Comparison of ENCODE assay signal across 9 cellular contexts in the genomic region with DNA sequence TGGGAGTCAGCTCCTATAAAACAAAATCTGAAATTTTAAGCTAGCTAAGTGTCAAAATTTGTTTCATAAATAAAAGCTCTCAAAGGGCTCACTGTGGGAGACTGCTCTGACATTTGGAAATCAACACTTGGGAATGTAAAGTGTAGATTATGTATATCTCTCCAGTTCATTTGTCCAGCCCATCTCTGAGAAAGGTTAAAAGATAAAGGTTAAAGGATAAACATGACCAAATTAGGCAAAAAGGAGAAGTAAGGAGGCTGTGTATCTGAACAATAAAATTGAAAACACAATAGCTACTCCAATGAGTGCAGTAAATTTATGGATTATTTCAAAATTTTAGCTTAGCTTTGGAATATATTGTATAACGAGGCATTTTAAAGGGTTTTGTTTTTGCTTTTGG.
"Had no signal": no experiment of that assay in that cellular context is flagged by ENCODE, and none has a peak within 500 bp of the region (broad histone marks: within the 10 kb centered on the region; RNA-seq: fewer than 3 reads in every experiment).

No MANE protein-coding gene starts in this region.

- H2AFZ ChIP-seq: GM23338 had no signal

- DNase-seq: H7, HFFc6, IMR-90, KBM-7 had no signal

- ATAC-seq: GM23338, HCT116 had no signal

- H3K9me3 ChIP-seq: HAP-1 had no signal

- H3K4me2 ChIP-seq: GM23338 had no signal

- H3K4me3 ChIP-seq: GM23338, HAP-1 had no signal

- H3K36me3 ChIP-seq: HAP-1 had no signal

- H3K4me1 ChIP-seq: HAP-1 had no signal

- FAIRE-seq: H1, HTR-8/SVneo had no signal
